In genomic region chr18:78652001-78652545, GRCh38 we compare ENCODE assay signal across 38 cellular contexts.
"Had no signal": no experiment of that assay in that cellular context is flagged by ENCODE, and none has a peak within 500 bp of the region (broad histone marks: within the 10 kb centered on the region; RNA-seq: fewer than 3 reads in every experiment).

No MANE protein-coding gene starts in this region.

- DNase-seq: activated B cell treated with CpG ODN at 0.5 μM for 24 hours; activated CD4-positive, alpha-beta memory T cell treated with anti-CD3 and anti-CD28 coated beads for 36 hours; activated CD4-positive, alpha-beta T cell treated with anti-CD3 and anti-CD28 coated beads for 4 hours; activated CD4-positive, alpha-beta T cell treated with anti-CD3 and anti-CD28 coated beads, Interleukin-2, amount 50 U/mL, for 1 hour; activated CD4-positive, CD25-positive, alpha-beta regulatory T cell treated with anti-CD3 and anti-CD28 coated beads, Interleukin-2, amount 50 U/mL, for 72 hours; activated CD8-positive, alpha-beta memory T cell treated with anti-CD3 and anti-CD28 coated beads, Interleukin-2, amount 50 U/mL, for 4 hours; activated gamma-delta T cell treated with Interleukin-2 at 50 U/mL for 16 hours; activated naive CD4-positive, alpha-beta T cell treated with anti-CD3 and anti-CD28 coated beads, Interleukin-2, amount 10 ng/mL, durations not matched to agents 7 days and 5 days; activated naive CD8-positive, alpha-beta T cell treated with anti-CD3 and anti-CD28 coated beads, Interleukin-2, amount 10 ng/mL, durations not matched to agents 7 days and 5 days; activated T-cell treated with anti-CD3 and anti-CD28 coated beads for 4 hours; activated T-cell treated with anti-CD3 and anti-CD28 coated beads, Interleukin-2, amount 50 U/mL, for 4 hours; adrenal gland; body of pancreas; MM.1S; MV-4-11; NCI-H1092 treated with DMSO at 0.1 percent for 48 hours; NCI-H1417; NCI-H146; NCI-H187; NCI-H2029 treated with DMSO at 0.1 percent for 48 hours; NCI-H2107; NCI-H2171; NCI-H510A; NCI-H526; NCI-H748 treated with DMSO at 0.1 percent for 48 hours; NK-92 treated with Interleukin-12 subunit alpha and Interleukin-12 subunit beta, amount 100 ng/mL, for 24 hours; PC-3; SIG-M5; SW 1271; T-helper 1 cell; T-helper 2 cell; T-helper 9 cell had no signal

- H3K36me3 Mint-ChIP-seq: activated naive CD4-positive, alpha-beta T cell treated with anti-CD3 and anti-CD28 coated beads, Interleukin-2, amount 10 ng/mL, durations not matched to agents 7 days and 5 days; activated naive CD8-positive, alpha-beta T cell treated with anti-CD3 and anti-CD28 coated beads, Interleukin-2, amount 10 ng/mL, durations not matched to agents 7 days and 5 days had no signal

- ATAC-seq: activated T-cell treated with anti-CD3 and anti-CD28 coated beads, Interleukin-2, amount 50 U/mL, for 4 hours; body of pancreas; PC-3; Right ventricle myocardium inferior had no signal

- H3K4me3 Mint-ChIP-seq: activated B cell treated with CpG ODN at 0.5 μM for 24 hours; activated CD4-positive, alpha-beta memory T cell treated with anti-CD3 and anti-CD28 coated beads for 36 hours; activated naive CD4-positive, alpha-beta T cell treated with anti-CD3 and anti-CD28 coated beads, Interleukin-2, amount 10 ng/mL, durations not matched to agents 7 days and 5 days; activated naive CD8-positive, alpha-beta T cell treated with anti-CD3 and anti-CD28 coated beads, Interleukin-2, amount 10 ng/mL, durations not matched to agents 7 days and 5 days; activated T-cell treated with anti-CD3 and anti-CD28 coated beads, Interleukin-2, amount 50 U/mL, for 4 hours; activated T-helper 1 cell treated with anti-CD3 and anti-CD28 coated beads, Interleukin-12 subunit alpha, Interleukin-12 subunit beta, Interleukin-2, Interleukin-4 antibody, amounts not matched to agents 30 ng/mL and 10 ng/mL and 1 ng/mL, durations not matched to agents 14 hours and 24 hours and 36 hours had no signal

- H3K27me3 ChIP-seq: adrenal gland, body of pancreas, breast epithelium had no signal

- H3K9me3 ChIP-seq: adrenal gland, body of pancreas had no signal

- H3K27me3 Mint-ChIP-seq: activated B cell treated with CpG ODN at 0.5 μM for 24 hours; activated CD4-positive, alpha-beta memory T cell treated with anti-CD3 and anti-CD28 coated beads for 36 hours; activated naive CD4-positive, alpha-beta T cell treated with anti-CD3 and anti-CD28 coated beads, Interleukin-2, amount 10 ng/mL, durations not matched to agents 7 days and 5 days; activated naive CD8-positive, alpha-beta T cell treated with anti-CD3 and anti-CD28 coated beads, Interleukin-2, amount 10 ng/mL, durations not matched to agents 7 days and 5 days had no signal

- H3K36me3 ChIP-seq: adrenal gland, breast epithelium had no signal

- H3K27ac ChIP-seq: adrenal gland, body of pancreas, breast epithelium, KMS-11, RWPE1, VCaP had no signal

- H3K27ac Mint-ChIP-seq: activated B cell treated with CpG ODN at 0.5 μM for 24 hours; activated CD4-positive, alpha-beta memory T cell treated with anti-CD3 and anti-CD28 coated beads for 36 hours; activated naive CD4-positive, alpha-beta T cell treated with anti-CD3 and anti-CD28 coated beads, Interleukin-2, amount 10 ng/mL, durations not matched to agents 7 days and 5 days; activated naive CD8-positive, alpha-beta T cell treated with anti-CD3 and anti-CD28 coated beads, Interleukin-2, amount 10 ng/mL, durations not matched to agents 7 days and 5 days; activated T-helper 1 cell treated with anti-CD3 and anti-CD28 coated beads, Interleukin-12 subunit alpha, Interleukin-12 subunit beta, Interleukin-2, Interleukin-4 antibody, amounts not matched to agents 30 ng/mL and 10 ng/mL and 1 ng/mL, durations not matched to agents 14 hours and 24 hours and 36 hours had no signal

- H3K9ac ChIP-seq: KMS-11 had no signal

- H3K4me1 Mint-ChIP-seq: activated B cell treated with CpG ODN at 0.5 μM for 24 hours; activated naive CD4-positive, alpha-beta T cell treated with anti-CD3 and anti-CD28 coated beads, Interleukin-2, amount 10 ng/mL, durations not matched to agents 7 days and 5 days; activated naive CD8-positive, alpha-beta T cell treated with anti-CD3 and anti-CD28 coated beads, Interleukin-2, amount 10 ng/mL, durations not matched to agents 7 days and 5 days had no signal

- H3K4me1 ChIP-seq: adrenal gland, body of pancreas, breast epithelium had no signal

- H3K4me3 ChIP-seq: adrenal gland, body of pancreas, breast epithelium had no signal

- H3K4me2 ChIP-seq: KMS-11 had no signal
